ENCODE assay signal across 1 cellular context in the genomic region with DNA sequence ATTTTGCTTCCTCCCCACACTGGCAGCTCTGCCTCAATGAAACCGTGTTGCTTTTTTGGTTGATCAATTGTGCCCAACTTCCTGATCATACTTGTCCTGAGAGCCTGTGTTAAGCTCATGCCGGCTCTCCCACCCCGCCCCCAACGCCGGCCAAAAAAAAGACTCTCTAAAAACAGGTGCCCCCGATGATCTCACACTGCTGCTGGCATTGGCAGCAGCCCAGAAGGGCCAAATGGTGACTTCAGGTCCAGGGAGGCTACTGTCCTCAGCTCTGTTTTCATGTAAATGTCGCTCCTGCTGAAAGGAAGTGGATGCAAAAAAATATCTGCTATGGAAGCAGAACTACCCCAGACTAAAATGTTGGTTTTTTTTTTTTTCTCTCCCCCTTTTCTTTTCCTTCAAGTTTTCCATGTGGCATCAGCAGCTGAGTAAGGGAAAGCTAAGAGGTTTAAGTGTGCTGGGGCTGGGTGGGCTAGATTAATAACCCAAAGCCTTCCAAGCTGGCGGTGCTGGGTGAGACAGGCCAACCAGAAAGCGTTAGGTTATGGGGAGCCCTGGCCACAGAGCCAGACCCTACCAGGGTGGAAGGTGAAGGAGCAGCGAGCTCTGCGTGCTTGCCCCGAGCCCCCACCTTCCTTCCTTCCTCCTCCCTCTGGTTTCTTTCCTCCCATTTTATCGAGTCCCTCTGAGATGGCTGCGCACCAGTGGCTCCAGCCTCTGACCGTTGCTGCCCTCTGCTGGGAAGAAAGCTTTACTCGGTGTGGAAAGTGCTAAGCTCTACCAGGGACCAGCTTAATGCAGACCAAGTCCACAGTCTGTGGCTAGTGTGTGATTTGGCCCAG.
TF ChIP-seq lines count a peak whose summit lies in the region.

No MANE protein-coding gene starts in this region.

TF ChIP-seq in HepG2, 621 proteins besides CTCF, POLR2A, EP300 and RAD21 (continued from another document):
- TF ChIP-seq ZNF362 (CRISPR knock-in tag; IDR thresholded peaks at IDR 0.05; ENCODE audit: borderline replicate concordance) (no peak), ZBTB38 (CRISPR knock-in tag; IDR thresholded peaks at IDR 0.05) (no peak)
TF ChIP-seq in HepG2: peak in this region for 3.
